ENCODE assay signal across 8 cellular contexts in the genomic region with DNA sequence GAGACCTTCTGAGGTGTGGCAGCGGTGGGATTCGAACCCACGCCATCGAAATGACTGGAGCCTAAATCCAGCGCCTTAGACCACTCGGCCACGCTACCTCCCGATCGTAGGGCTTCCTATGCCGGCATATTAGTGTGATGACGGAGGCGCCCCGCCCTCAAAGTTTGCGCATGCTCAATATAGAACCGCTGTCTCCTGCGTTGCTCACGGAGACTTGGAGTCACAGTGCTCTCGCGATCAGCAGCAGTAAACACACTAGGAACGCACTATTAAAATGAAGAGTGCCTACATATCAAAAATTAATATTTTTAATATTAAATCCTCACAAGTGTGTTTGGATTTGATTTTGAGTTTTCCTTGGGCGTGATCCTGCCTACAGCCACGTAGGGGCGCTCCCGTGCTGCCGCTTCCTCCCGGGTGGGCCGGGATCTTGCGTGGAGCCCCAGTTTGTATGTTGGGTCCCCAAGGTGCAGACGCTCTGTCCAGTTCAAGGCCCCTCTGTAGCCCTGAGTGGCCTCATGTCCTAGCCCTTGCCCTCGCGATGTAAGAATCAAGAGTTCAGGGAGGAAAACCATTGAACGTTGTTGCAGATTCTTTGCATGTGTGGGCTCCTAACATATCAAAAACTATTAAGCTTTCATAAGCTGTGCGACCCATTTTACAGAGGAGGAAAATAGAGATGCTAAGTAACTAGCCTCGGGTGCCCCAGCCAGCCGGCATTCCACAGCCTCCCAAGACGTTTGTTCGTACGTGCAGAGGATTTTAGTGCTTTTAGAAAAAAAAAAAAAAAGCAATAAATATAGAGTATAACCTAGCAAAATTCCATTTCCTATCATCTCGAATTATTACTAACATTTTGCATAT. TPM values are rescaled to one million over a fixed set of nuclear protein-coding genes. Genes with fewer than 3 reads are reported as not detected.
DNase-seq lines count a peak whose midpoint lies in the region; ATAC-seq, FAIRE-seq and TF ChIP-seq lines count a peak whose summit lies in the region.

No MANE protein-coding gene starts in this region.

- intact Hi-C loops in Panc1 (cut with micrococcal nuclease; ENCODE audit: unreplicated experiment), result loop anchor here (5.0 kb wide), 1 partner anchor 101 kb away; a partner anchor contains a TSS

- peak; percentile 40 to 55 for ATAC-seq in A549
- peak; percentile 29 for ATAC-seq in GM18870 (IDR thresholded peaks at IDR 0.05; ENCODE audit: unreplicated experiment)
- peak; percentile 57 for ATAC-seq in Panc1
- ATAC-seq in esophagus mucosa, result peak; percentile 28

- no peaks in the 10 kb centered on the region for H4K20me1 ChIP-seq in KMS-11 (ENCODE audit: insufficient read depth)

- CTCF ChIA-PET in A549 (lab: Yijun Ruan, JAX), result interaction anchor here (0.7 to 24.4 kb wide), 9 partner anchors 12 to 1018 kb away, joined by 3 to 320 read pairs (median 3); a partner anchor contains a TSS
- CTCF ChIA-PET in Panc1 (lab: Charles Lee), result interaction anchor here (0.6 to 0.7 kb wide), 3 partner anchors 9 to 205 kb away, joined by 3 to 9 read pairs (median 8); no protein-coding TSS in a partner anchor

- H3K4me1 ChIP-seq in A549, result peaks cover 22% of the 10 kb centered on the region
- peaks cover 88% of the 10 kb centered on the region for H3K4me1 ChIP-seq in KMS-11 (ENCODE audit: low read depth, poor library complexity, severe bottlenecking)
- peaks cover 26% of the 10 kb centered on the region for H3K4me1 ChIP-seq in Panc1 (ENCODE audit: control insufficient read depth, insufficient read depth, low read length)
- H3K4me1 ChIP-seq in muscle layer of colon (ENCODE audit: insufficient read depth, low read length), result peaks cover 34% of the 10 kb centered on the region

- H3K4me3 ChIP-seq in A549 (peak overlapping the region; percentile 55), KMS-11 (IDR thresholded peaks at IDR 0.05; ENCODE audit: insufficient read depth, low read depth, low read length) (no peak overlapping the region), Panc1 (ENCODE audit: low read depth in 2 of 2, low read length in 2 of 2) (peak overlapping the region; percentile 87 to 90), muscle layer of colon (ENCODE audit: low read depth in 1 of 2, low read length in 2 of 2) (peak overlapping the region; percentile 25 to 69)

- TF ChIP-seq RAD21 in A549 (conservative IDR thresholded peaks at IDR 0.05 in 1 of 2, IDR thresholded peaks at IDR 0.05 in 1 of 2), result peak; percentile 86 to 88

- 0 out of 2 replicates have a peak, but pooled peaks have one; percentile 13 for TF ChIP-seq POLR2A in A549 (IDR thresholded peaks at IDR 0.05; ENCODE audit: low read length)

- 2% methylated on average over 39 of the region's 39 CpGs for WGBS in A549 (ENCODE audit: missing lambda C conversion rate)

- in situ Hi-C loops in Panc1 (cut with HindIII; ENCODE audit: low pct_unique_long_range_greater_than_20kb, low sequenced_read_pairs), result loop anchor here (25.0 kb wide), 1 partner anchor 109 kb away; a partner anchor contains a TSS

- TF ChIP-seq EP300 in A549 (IDR thresholded peaks at IDR 0.05), result no peak

- H3K36me3 ChIP-seq in KMS-11 (ENCODE audit: insufficient read depth) (no peaks in the 10 kb centered on the region), Panc1 (ENCODE audit: control insufficient read depth, insufficient read depth, low read length) (no peaks in the 10 kb centered on the region), muscle layer of colon (ENCODE audit: insufficient read depth, low read length) (no peaks in the 10 kb centered on the region)

- no peaks in the 10 kb centered on the region for H3K27me3 ChIP-seq in KMS-11 (ENCODE audit: insufficient read depth, low read depth)
- H3K27me3 ChIP-seq in Panc1 (ENCODE audit: control insufficient read depth, insufficient read depth, low read length), result no peaks in the 10 kb centered on the region
- H3K27me3 ChIP-seq in muscle layer of colon (ENCODE audit: control insufficient read depth in 1 of 2, insufficient read depth in 2 of 2, low read length in 2 of 2), result no peaks in the 10 kb centered on the region

- no peaks in the 10 kb centered on the region for H3K79me2 ChIP-seq in KMS-11 (ENCODE audit: insufficient read depth, low read depth)

- H3K27ac ChIP-seq in A549 (peak overlapping the region; percentile 70 to 85), KMS-11 (peak overlapping the region; percentile 18; the same call in 1 of the 2 replicates), Panc1 (ENCODE audit: low read length) (peak overlapping the region; percentile 85), muscle layer of colon (ENCODE audit: low read depth, low read length) (peak overlapping the region; percentile 83)

- TF ChIP-seq CTCF in A549 (IDR thresholded peaks at IDR 0.05), result peak; percentile 94
- peak; percentile 90 for TF ChIP-seq CTCF in KMS-11 (conservative IDR thresholded peaks at IDR 0.05; ENCODE audit: low read depth, low read length)
- peak; percentile 95 for TF ChIP-seq CTCF in Panc1 (IDR thresholded peaks at IDR 0.05)

- H2AFZ ChIP-seq in KMS-11 (ENCODE audit: low read depth), result peak overlapping the region; percentile 65

- H3K9ac ChIP-seq in KMS-11 (peak overlapping the region; percentile 16; the same call in 1 of the 2 replicates), muscle layer of colon (ENCODE audit: low read length) (peak overlapping the region; percentile 34)

- POLR2A ChIA-PET in A549 (lab: Yijun Ruan, JAX), result interaction anchor here (0.8 to 1.2 kb wide), 2 partner anchors 9 to 102 kb away, joined by 4 to 6 read pairs; no protein-coding TSS in a partner anchor
- POLR2A ChIA-PET in Panc1 (lab: Charles Lee), result interaction anchor here (0.7 kb wide), 1 partner anchor 100 kb away, joined by 10 read pairs; no protein-coding TSS in a partner anchor

- H3K9me3 ChIP-seq in A549, result no peaks in the 10 kb centered on the region
- H3K9me3 ChIP-seq in Panc1 (ENCODE audit: control insufficient read depth, insufficient read depth, low read depth, low read length), result no peaks in the 10 kb centered on the region
- no peaks in the 10 kb centered on the region for H3K9me3 ChIP-seq in muscle layer of colon (ENCODE audit: low read length)

- peak overlapping the region; percentile 75 for H3K4me2 ChIP-seq in A549
- H3K4me2 ChIP-seq in KMS-11, result peak overlapping the region; percentile 56

- no peak for FAIRE-seq in A549 (lab: Jason Lieb, UNC)

- DNase-seq in A549 (ENCODE audit: low read depth in 1 of 2, low spot score in 1 of 2) (peak; percentile 60 to 90), Panc1 (ENCODE audit: low read depth, low spot score) (peak; percentile 92)
- peak; percentile 98 for DNase-seq in activated T-cell treated with anti-CD3 and anti-CD28 coated beads, Interleukin-2, amount 50 U/mL, for 48 hours
- DNase-seq in stimulated activated CD8-positive, alpha-beta memory T cell treated with anti-CD3 and anti-CD28 coated beads, Interleukin-4, amount 100 ng/mL, for 4 hours (ENCODE audit: low read depth in 2 of 2, low spot score in 1 of 2), result peak; percentile 77 to 93

- no TSS peak for BruUV-seq in Panc1 (replicated peaks; lab: Mats Ljungman, UMichigan)

TF ChIP-seq in A549, 52 proteins besides CTCF, POLR2A, EP300 and RAD21 (continues in another document):
- TF ChIP-seq CBX8 (IDR thresholded peaks at IDR 0.05) (no peak), JUNB (IDR thresholded peaks at IDR 0.05) (no peak)
- TF ChIP-seq, protein P1, sequence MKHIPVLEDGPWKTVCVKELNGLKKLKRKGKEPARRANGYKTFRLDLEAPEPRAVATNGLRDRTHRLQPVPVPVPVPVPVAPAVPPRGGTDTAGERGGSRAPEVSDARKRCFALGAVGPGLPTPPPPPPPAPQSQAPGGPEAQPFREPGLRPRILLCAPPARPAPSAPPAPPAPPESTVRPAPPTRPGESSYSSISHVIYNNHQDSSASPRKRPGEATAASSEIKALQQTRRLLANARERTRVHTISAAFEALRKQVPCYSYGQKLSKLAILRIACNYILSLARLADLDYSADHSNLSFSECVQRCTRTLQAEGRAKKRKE (CRISPR knock-in tag; IDR thresholded peaks at IDR 0.05; ENCODE audit: low read depth), result no peak

RNA-seq across cellular contexts. Expression of a gene that starts 10.2 kb away (rescaled TPM):
- 8.2 and 11.6 TPM in 2 replicates for polyA plus RNA-seq in A549 (2011; rRNA removed)
- 7.8 and 9.8 TPM in 2 replicates for polyA plus RNA-seq in A549 (2012; cell fraction: cytosol; rRNA removed)
- 23.0 and 27.4 TPM in 2 replicates for polyA plus RNA-seq in A549 (2012; cell fraction: nucleus; rRNA removed)
- polyA plus RNA-seq in A549 (2017; fragmentation: RNase III; extraction: RNeasy Plus Mini Kit Qiagen cat#74134 plus additional on column Dnase treatment), result 8.6 to 10.0 TPM (median 9.4 TPM) in 3 replicates
- 24.1 and 32.6 TPM in 2 replicates for polyA minus RNA-seq in A549 (2011; rRNA and poly(A)+ RNA removed)
- 15.0 TPM for total RNA-seq in Panc1 (2021; ENCODE audit: unreplicated experiment)
- polyA plus RNA-seq in Panc1 (2012; ENCODE audit: insufficient read length), result 9.8 TPM
- 15.1 TPM for total RNA-seq in esophagus mucosa

RNA-seq across cellular contexts. Expression of a gene that starts 33.6 kb away (rescaled TPM):
- polyA plus RNA-seq in A549 (2011; rRNA removed) (not detected in 2 replicates), A549 (2017; fragmentation: RNase III; extraction: RNeasy Plus Mini Kit Qiagen cat#74134 plus additional on column Dnase treatment) (not detected in 3 replicates)
- 0.01 TPM in 1 of 2 replicates, not detected in the other for polyA plus RNA-seq in A549 (2012; cell fraction: cytosol; rRNA removed)
- polyA plus RNA-seq in A549 (2012; cell fraction: nucleus; rRNA removed), result not detected in 2 replicates
- not detected in 2 replicates for polyA minus RNA-seq in A549 (2011; rRNA and poly(A)+ RNA removed)
- total RNA-seq in Panc1 (2021; ENCODE audit: unreplicated experiment) (0.05 TPM), esophagus mucosa (not detected)
- not detected for polyA plus RNA-seq in Panc1 (2012; ENCODE audit: insufficient read length)

Comparison
In these comparisons a context has a peak if more than half of its experiments do, and no peak if none do; other contexts are left out.
1. H3K27ac ChIP-seq: peak in every context shown above with its lines; median percentile 85 in Panc1; 83 in muscle layer of colon; 78 in A549; 18 in KMS-11.